In the genomic region with DNA sequence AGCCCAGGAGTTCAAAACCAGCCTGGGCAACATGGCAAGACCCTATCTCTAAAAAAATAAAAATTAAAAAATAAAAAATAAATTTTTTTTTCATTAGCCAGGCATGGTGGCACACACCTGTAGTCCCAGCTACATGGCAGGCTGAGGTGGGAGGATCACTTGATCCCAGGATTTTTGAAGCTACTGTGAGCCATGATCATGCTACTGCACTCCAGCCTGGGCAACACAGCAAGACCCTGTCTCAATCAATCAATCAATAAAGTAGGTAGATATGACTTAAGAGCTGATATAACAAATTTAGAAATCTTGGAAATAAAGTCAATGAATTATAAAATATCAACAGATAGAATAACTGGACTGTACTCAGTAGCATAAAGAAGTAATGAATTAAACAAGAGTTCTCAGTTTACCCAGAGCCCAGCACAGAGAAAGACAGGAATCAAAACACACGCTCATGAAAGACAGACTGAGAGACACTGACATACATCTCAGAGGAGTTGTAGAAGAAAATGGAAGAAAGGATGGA, we compare ENCODE assay signal across 1 cellular context.
A peak's percentile ranks its signal among the peaks of the same experiment; 100 is the strongest.
TF ChIP-seq lines count a peak whose summit lies in the region.

No MANE protein-coding gene starts in this region.

TF ChIP-seq in K562, 482 proteins besides CTCF, POLR2A, EP300 and RAD21 (continued from another document):
- TF ChIP-seq, protein P1, sequence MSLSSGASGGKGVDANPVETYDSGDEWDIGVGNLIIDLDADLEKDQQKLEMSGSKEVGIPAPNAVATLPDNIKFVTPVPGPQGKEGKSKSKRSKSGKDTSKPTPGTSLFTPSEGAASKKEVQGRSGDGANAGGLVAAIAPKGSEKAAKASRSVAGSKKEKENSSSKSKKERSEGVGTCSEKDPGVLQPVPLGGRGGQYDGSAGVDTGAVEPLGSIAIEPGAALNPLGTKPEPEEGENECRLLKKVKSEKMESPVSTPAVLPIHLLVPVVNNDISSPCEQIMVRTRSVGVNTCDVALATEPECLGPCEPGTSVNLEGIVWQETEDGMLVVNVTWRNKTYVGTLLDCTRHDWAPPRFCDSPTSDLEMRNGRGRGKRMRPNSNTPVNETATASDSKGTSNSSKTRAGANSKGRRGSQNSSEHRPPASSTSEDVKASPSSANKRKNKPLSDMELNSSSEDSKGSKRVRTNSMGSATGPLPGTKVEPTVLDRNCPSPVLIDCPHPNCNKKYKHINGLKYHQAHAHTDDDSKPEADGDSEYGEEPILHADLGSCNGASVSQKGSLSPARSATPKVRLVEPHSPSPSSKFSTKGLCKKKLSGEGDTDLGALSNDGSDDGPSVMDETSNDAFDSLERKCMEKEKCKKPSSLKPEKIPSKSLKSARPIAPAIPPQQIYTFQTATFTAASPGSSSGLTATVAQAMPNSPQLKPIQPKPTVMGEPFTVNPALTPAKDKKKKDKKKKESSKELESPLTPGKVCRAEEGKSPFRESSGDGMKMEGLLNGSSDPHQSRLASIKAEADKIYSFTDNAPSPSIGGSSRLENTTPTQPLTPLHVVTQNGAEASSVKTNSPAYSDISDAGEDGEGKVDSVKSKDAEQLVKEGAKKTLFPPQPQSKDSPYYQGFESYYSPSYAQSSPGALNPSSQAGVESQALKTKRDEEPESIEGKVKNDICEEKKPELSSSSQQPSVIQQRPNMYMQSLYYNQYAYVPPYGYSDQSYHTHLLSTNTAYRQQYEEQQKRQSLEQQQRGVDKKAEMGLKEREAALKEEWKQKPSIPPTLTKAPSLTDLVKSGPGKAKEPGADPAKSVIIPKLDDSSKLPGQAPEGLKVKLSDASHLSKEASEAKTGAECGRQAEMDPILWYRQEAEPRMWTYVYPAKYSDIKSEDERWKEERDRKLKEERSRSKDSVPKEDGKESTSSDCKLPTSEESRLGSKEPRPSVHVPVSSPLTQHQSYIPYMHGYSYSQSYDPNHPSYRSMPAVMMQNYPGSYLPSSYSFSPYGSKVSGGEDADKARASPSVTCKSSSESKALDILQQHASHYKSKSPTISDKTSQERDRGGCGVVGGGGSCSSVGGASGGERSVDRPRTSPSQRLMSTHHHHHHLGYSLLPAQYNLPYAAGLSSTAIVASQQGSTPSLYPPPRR (CRISPR knock-in tag; IDR thresholded peaks at IDR 0.05; ENCODE audit: borderline replicate concordance): no peak
- TF ChIP-seq SIN3A (IDR thresholded peaks at IDR 0.05; ENCODE audit: borderline replicate concordance in 2 of 2, control insufficient read depth in 1 of 2, low read depth in 2 of 2, low read length in 2 of 2) (no peak), RHOXF2B (CRISPR knock-in tag; conservative IDR thresholded peaks at IDR 0.05) (no peak), TRIM24 (IDR thresholded peaks at IDR 0.05) (no peak), NRF1 (conservative IDR thresholded peaks at IDR 0.05 in 1 of 2, IDR thresholded peaks at IDR 0.05 in 1 of 2) (no peak), BCOR (IDR thresholded peaks at IDR 0.05) (peak; percentile 75), ZNF121 (CRISPR knock-in tag; conservative IDR thresholded peaks at IDR 0.05) (peak; percentile 98), MTA1 (IDR thresholded peaks at IDR 0.05; ENCODE audit: borderline replicate concordance) (no peak), RBM25 (IDR thresholded peaks at IDR 0.05; ENCODE audit: low read depth, low read length, severe bottlenecking) (no peak), ZNF24 (IDR thresholded peaks at IDR 0.05) (peak; percentile 69; the same call in 1 of the 2 replicates), SIX5 (IDR thresholded peaks at IDR 0.05; ENCODE audit: borderline replicate concordance in 1 of 2, insufficient read depth in 1 of 2, low read depth in 1 of 2, low read length in 2 of 2) (no peak), CBX5 (IDR thresholded peaks at IDR 0.05; ENCODE audit: borderline replicate concordance, low read depth) (no peak), ZNF408 (CRISPR knock-in tag; IDR thresholded peaks at IDR 0.05; ENCODE audit: low read depth) (no peak), NBN (IDR thresholded peaks at IDR 0.05; ENCODE audit: low read depth) (no peak), RBM22 (IDR thresholded peaks at IDR 0.05; ENCODE audit: low read depth, low read length, poor library complexity, severe bottlenecking) (no peak), ERF (CRISPR knock-in tag; IDR thresholded peaks at IDR 0.05) (no peak), ILK (tag; IDR thresholded peaks at IDR 0.05; ENCODE audit: borderline replicate concordance, low read depth) (no peak), NFATC3 (IDR thresholded peaks at IDR 0.05) (no peak), PHB (CRISPR knock-in tag; IDR thresholded peaks at IDR 0.05) (no peak), FOXJ3 (CRISPR knock-in tag; IDR thresholded peaks at IDR 0.05) (no peak), SMAD1 (IDR thresholded peaks at IDR 0.05; ENCODE audit: low read depth, low read length, partially characterized antibody) (no peak), ATF7 (IDR thresholded peaks at IDR 0.05) (no peak), POLR3A (IDR thresholded peaks at IDR 0.05; ENCODE audit: borderline replicate concordance, extremely low read depth, insufficient read depth, insufficient read length) (no peak)
- TF ChIP-seq, protein P2, sequence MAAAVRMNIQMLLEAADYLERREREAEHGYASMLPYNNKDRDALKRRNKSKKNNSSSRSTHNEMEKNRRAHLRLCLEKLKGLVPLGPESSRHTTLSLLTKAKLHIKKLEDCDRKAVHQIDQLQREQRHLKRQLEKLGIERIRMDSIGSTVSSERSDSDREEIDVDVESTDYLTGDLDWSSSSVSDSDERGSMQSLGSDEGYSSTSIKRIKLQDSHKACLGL (CRISPR knock-in tag; IDR thresholded peaks at IDR 0.05; ENCODE audit: borderline replicate concordance, poor library complexity, severe bottlenecking): no peak
- TF ChIP-seq, protein P3, sequence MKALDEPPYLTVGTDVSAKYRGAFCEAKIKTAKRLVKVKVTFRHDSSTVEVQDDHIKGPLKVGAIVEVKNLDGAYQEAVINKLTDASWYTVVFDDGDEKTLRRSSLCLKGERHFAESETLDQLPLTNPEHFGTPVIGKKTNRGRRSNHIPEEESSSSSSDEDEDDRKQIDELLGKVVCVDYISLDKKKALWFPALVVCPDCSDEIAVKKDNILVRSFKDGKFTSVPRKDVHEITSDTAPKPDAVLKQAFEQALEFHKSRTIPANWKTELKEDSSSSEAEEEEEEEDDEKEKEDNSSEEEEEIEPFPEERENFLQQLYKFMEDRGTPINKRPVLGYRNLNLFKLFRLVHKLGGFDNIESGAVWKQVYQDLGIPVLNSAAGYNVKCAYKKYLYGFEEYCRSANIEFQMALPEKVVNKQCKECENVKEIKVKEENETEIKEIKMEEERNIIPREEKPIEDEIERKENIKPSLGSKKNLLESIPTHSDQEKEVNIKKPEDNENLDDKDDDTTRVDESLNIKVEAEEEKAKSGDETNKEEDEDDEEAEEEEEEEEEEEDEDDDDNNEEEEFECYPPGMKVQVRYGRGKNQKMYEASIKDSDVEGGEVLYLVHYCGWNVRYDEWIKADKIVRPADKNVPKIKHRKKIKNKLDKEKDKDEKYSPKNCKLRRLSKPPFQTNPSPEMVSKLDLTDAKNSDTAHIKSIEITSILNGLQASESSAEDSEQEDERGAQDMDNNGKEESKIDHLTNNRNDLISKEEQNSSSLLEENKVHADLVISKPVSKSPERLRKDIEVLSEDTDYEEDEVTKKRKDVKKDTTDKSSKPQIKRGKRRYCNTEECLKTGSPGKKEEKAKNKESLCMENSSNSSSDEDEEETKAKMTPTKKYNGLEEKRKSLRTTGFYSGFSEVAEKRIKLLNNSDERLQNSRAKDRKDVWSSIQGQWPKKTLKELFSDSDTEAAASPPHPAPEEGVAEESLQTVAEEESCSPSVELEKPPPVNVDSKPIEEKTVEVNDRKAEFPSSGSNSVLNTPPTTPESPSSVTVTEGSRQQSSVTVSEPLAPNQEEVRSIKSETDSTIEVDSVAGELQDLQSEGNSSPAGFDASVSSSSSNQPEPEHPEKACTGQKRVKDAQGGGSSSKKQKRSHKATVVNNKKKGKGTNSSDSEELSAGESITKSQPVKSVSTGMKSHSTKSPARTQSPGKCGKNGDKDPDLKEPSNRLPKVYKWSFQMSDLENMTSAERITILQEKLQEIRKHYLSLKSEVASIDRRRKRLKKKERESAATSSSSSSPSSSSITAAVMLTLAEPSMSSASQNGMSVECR (CRISPR knock-in tag; IDR thresholded peaks at IDR 0.05): no peak
- TF ChIP-seq, protein P4, sequence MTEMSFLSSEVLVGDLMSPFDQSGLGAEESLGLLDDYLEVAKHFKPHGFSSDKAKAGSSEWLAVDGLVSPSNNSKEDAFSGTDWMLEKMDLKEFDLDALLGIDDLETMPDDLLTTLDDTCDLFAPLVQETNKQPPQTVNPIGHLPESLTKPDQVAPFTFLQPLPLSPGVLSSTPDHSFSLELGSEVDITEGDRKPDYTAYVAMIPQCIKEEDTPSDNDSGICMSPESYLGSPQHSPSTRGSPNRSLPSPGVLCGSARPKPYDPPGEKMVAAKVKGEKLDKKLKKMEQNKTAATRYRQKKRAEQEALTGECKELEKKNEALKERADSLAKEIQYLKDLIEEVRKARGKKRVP (CRISPR knock-in tag; IDR thresholded peaks at IDR 0.05): no peak
- TF ChIP-seq, protein P5, sequence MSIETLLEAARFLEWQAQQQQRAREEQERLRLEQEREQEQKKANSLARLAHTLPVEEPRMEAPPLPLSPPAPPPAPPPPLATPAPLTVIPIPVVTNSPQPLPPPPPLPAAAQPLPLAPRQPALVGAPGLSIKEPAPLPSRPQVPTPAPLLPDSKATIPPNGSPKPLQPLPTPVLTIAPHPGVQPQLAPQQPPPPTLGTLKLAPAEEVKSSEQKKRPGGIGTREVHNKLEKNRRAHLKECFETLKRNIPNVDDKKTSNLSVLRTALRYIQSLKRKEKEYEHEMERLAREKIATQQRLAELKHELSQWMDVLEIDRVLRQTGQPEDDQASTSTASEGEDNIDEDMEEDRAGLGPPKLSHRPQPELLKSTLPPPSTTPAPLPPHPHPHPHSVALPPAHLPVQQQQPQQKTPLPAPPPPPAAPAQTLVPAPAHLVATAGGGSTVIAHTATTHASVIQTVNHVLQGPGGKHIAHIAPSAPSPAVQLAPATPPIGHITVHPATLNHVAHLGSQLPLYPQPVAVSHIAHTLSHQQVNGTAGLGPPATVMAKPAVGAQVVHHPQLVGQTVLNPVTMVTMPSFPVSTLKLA (conservative IDR thresholded peaks at IDR 0.05): no peak
